In the genomic region with DNA sequence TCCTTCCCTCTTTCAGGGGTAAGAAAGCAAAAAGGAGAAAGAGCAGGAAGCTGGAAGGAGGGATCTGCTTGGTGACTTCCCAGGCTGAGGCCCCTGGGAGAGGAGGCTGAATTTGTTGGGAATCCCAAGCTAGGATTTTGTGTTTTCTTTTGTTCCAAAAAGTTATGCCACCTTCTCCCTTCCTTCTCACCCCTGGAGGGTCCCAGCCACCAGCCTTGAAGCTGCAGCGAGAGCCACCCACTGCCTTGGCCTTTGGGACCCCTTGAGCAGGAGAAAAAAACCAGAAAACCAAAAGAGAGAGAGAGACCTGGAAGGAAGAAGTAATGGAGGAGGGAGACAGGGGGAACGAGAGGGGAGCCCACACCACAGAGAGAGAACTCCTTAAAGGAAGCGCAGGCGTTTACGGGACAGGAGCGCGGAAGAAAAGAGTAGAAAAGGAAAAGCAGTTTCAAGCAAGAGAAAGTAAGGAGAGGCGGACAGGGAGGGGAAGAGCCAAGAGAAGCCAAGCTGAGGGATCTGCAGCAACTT, we compare ENCODE assay signal across 13 cellular contexts. TPM values are rescaled to one million over a fixed set of nuclear protein-coding genes. Genes with fewer than 3 reads are reported as not detected.
DNase-seq lines count a peak whose midpoint lies in the region; ATAC-seq, FAIRE-seq and TF ChIP-seq lines count a peak whose summit lies in the region.
"Had no signal": no experiment of that assay in that cellular context is flagged by ENCODE, and none has a peak within 500 bp of the region (broad histone marks: within the 10 kb centered on the region; RNA-seq: fewer than 3 reads in every experiment).

No MANE protein-coding gene starts in this region.

- H3K27me3 ChIP-seq in left ventricle myocardium inferior (ENCODE audit: low read depth), result peaks cover 97% of the 10 kb centered on the region
- peaks cover 48 to 79% of the 10 kb centered on the region in 2 donors for H3K27me3 ChIP-seq in stomach smooth muscle (ENCODE audit: control insufficient read depth in 1 of 2, insufficient read depth in 2 of 2, low read length in 2 of 2)
- peaks cover 7% of the 10 kb centered on the region for H3K27me3 ChIP-seq in WERI-Rb-1 (ENCODE audit: insufficient read depth, low read depth, severe bottlenecking)

- FAIRE-seq in frontal cortex (lab: Jason Lieb, UNC), result no peak

- H3K9me3 ChIP-seq in left ventricle myocardium inferior (replicated peaks), result no peaks in the 10 kb centered on the region
- H3K9me3 ChIP-seq in stomach smooth muscle (ENCODE audit: control insufficient read depth in 2 of 2, low read length in 2 of 2), result no peaks in the 10 kb centered on the region
- H3K9me3 ChIP-seq in WERI-Rb-1 (ENCODE audit: severe bottlenecking), result no peaks in the 10 kb centered on the region
- H3K9me3 ChIP-seq: vagina had no signal

- intact Hi-C loops in left ventricle myocardium inferior (cut with micrococcal nuclease), result no loop called here
- intact Hi-C loops in left cardiac atrium (cut with DNase I), result no loop called here

- H3K27ac ChIP-seq in left ventricle myocardium inferior (replicated peaks) (no peak overlapping the region), stomach smooth muscle (ENCODE audit: low read length) (no peak overlapping the region), WERI-Rb-1 (no peak overlapping the region)
- H3K27ac ChIP-seq: vagina had no signal

- H3K4me3 ChIP-seq in left ventricle myocardium inferior (peak overlapping the region; percentile 44), stomach smooth muscle (ENCODE audit: low read length in 2 of 2) (peak overlapping the region; percentile 40 to 43), WERI-Rb-1 (ENCODE audit: low read depth, low read length) (no peak overlapping the region)
- H3K4me3 ChIP-seq: vagina had no signal

- DNase-seq in left ventricle myocardium inferior, result no peak
- no peak for DNase-seq in left cardiac atrium
- DNase-seq in memory B cell (ENCODE audit: low spot score in 2 of 2), result no peak
- DNase-seq in WERI-Rb-1, result no peak
- no peak for DNase-seq in frontal cortex (ENCODE audit: low spot score in 2 of 2)
- DNase-seq: activated effector memory CD4-positive, alpha-beta T cell treated with Interleukin-2 at 50 U/mL for 16 hours; DMS79 treated with DMSO at 0.1 percent for 48 hours; NCI-H1417; stimulated activated CD8-positive, alpha-beta memory T cell treated with anti-CD3 and anti-CD28 coated beads, Interleukin-4, amount 100 ng/mL, for 48 hours had no signal

- H3K36me3 ChIP-seq in left ventricle myocardium inferior, result no peaks in the 10 kb centered on the region
- no peaks in the 10 kb centered on the region for H3K36me3 ChIP-seq in stomach smooth muscle (ENCODE audit: control insufficient read depth in 2 of 2, insufficient read depth in 2 of 2, low read length in 2 of 2)
- H3K36me3 ChIP-seq in WERI-Rb-1, result peaks cover 4% of the 10 kb centered on the region
- H3K36me3 ChIP-seq: vagina had no signal

- no peak for ATAC-seq in left cardiac atrium
- no peak for ATAC-seq in memory B cell (ENCODE audit: low read depth)
- no peak for ATAC-seq in GM19463 (IDR thresholded peaks at IDR 0.05; ENCODE audit: unreplicated experiment)

- peaks cover 36% of the 10 kb centered on the region for H3K4me1 ChIP-seq in left ventricle myocardium inferior
- peaks cover 13% of the 10 kb centered on the region for H3K4me1 ChIP-seq in stomach smooth muscle (ENCODE audit: control insufficient read depth, insufficient read depth, low read length)

- H3K27ac Mint-ChIP-seq in brain, result no peak overlapping the region
- H3K27ac Mint-ChIP-seq in memory B cell, result no peak overlapping the region

- no peak overlapping the region for H3K9ac ChIP-seq in stomach smooth muscle (ENCODE audit: low read length in 2 of 2)

- no peak for TF ChIP-seq CTCF in left ventricle myocardium inferior (IDR thresholded peaks at IDR 0.05; ENCODE audit: borderline replicate concordance)
- no peak for TF ChIP-seq CTCF in brain (conservative IDR thresholded peaks at IDR 0.05)
- no peak for TF ChIP-seq CTCF in WERI-Rb-1 (IDR thresholded peaks at IDR 0.05; ENCODE audit: low read depth, low read length)

- H3K4me1 Mint-ChIP-seq in brain (peaks cover 51% of the 10 kb centered on the region), memory B cell (peaks cover 4% of the 10 kb centered on the region)

- H3K9me3 Mint-ChIP-seq in brain (peaks cover under 1 to 12% (median 7%) of the 10 kb centered on the region in 5 experiments), memory B cell (peaks cover 3% of the 10 kb centered on the region)

- H3K27me3 Mint-ChIP-seq in brain (peaks cover 56% of the 10 kb centered on the region), memory B cell (peaks cover 34% of the 10 kb centered on the region)

- peaks cover 23% of the 10 kb centered on the region for H3K36me3 Mint-ChIP-seq in brain
- H3K36me3 Mint-ChIP-seq in memory B cell, result no peaks in the 10 kb centered on the region

- H3K4me3 Mint-ChIP-seq in brain (peak overlapping the region in 3 of 5 experiments; percentile 41 to 72 (median 43)), memory B cell (peak overlapping the region; percentile 2)

RNA-seq across cellular contexts. Expression of gene VAX1, which starts 7.1 kb away (rescaled TPM):
- total RNA-seq in left ventricle myocardium inferior (not detected), left cardiac atrium (not detected), frontal cortex (1.2 TPM)
- polyA plus RNA-seq in brain (ENCODE audit: insufficient read depth, low read depth, low replicate concordance), result 0.48 TPM
- total RNA-seq: vagina had no signal
